In genomic region chr12:42868291-42868690, GRCh38 we compare ENCODE assay signal across 21 cellular contexts.
DNase-seq lines count a peak whose midpoint lies in the region; ATAC-seq and TF ChIP-seq lines count a peak whose summit lies in the region.
"Had no signal": no experiment of that assay in that cellular context is flagged by ENCODE, and none has a peak within 500 bp of the region (broad histone marks: within the 10 kb centered on the region; RNA-seq: fewer than 3 reads in every experiment).

No MANE protein-coding gene starts in this region.

- dilution Hi-C loops in mammary epithelial cell (cut with HindIII; ENCODE audit: low sequenced_read_pairs), result no loop called here

- H3K79me2 ChIP-seq in mammary epithelial cell (ENCODE audit: insufficient read depth, low read length), result no peaks in the 10 kb centered on the region

- no peaks in the 10 kb centered on the region for H3K27me3 Mint-ChIP-seq in MCF 10A (ENCODE audit: insufficient read depth, unreplicated experiment)
- no peaks in the 10 kb centered on the region for H3K27me3 Mint-ChIP-seq in activated T-helper 17 cell treated with anti-CD3 and anti-CD28 coated beads, Interleukin-2, amount 50 U/mL, for 72 hours
- H3K27me3 Mint-ChIP-seq: CD4-positive, alpha-beta memory T cell had no signal

- H3K9ac ChIP-seq in mammary epithelial cell (ENCODE audit: insufficient read depth, low read length), result no peak overlapping the region
- H3K9ac ChIP-seq: BLaER1, GM23248, SK-N-SH had no signal

- POLR2A ChIA-PET in MCF 10A (lab: Yijun Ruan, JAX), result no interaction called here

- H2AFZ ChIP-seq in mammary epithelial cell (ENCODE audit: low read depth, low read length), result no peak overlapping the region
- H2AFZ ChIP-seq: GM23248 had no signal

- DNase-seq in mammary epithelial cell (peak; percentile 52), MCF 10A (ENCODE audit: unreplicated experiment) (no peak), amniotic epithelial cell (ENCODE audit: low read depth) (peak; percentile 44), glomerular visceral epithelial cell (ENCODE audit: extremely low spot score) (peak; percentile 36), SKM-1 (lab: John Stamatoyannopoulos, UW; ENCODE audit: unreplicated experiment) (no peak), spleen (no peak)
- DNase-seq: 8988T; CD4-positive, alpha-beta memory T cell; DMS153; GM23248; NCI-H1048; NCI-H1436; NCI-H1930; NCI-H446 treated with DMSO at 0.1 percent for 48 hours; Right ventricle myocardium superior; SK-N-SH had no signal

- no peaks in the 10 kb centered on the region for H3K36me3 Mint-ChIP-seq in MCF 10A (ENCODE audit: insufficient read depth, unreplicated experiment)
- H3K36me3 Mint-ChIP-seq in activated T-helper 17 cell treated with anti-CD3 and anti-CD28 coated beads, Interleukin-2, amount 50 U/mL, for 72 hours (ENCODE audit: low read depth), result no peaks in the 10 kb centered on the region
- H3K36me3 Mint-ChIP-seq: CD4-positive, alpha-beta memory T cell had no signal

- in situ Hi-C loops in mammary epithelial cell (cut with MboI; ENCODE audit: low sequenced_read_pairs in 2 of 2), result no loop called here

- H3K4me3 Mint-ChIP-seq in MCF 10A (ENCODE audit: unreplicated experiment), result no peak overlapping the region
- H3K4me3 Mint-ChIP-seq in activated T-helper 17 cell treated with anti-CD3 and anti-CD28 coated beads, Interleukin-2, amount 50 U/mL, for 72 hours, result no peak overlapping the region
- H3K4me3 Mint-ChIP-seq: CD4-positive, alpha-beta memory T cell had no signal

- H3K27ac Mint-ChIP-seq in MCF 10A (ENCODE audit: low read depth, unreplicated experiment), result no peak overlapping the region
- H3K27ac Mint-ChIP-seq in activated T-helper 17 cell treated with anti-CD3 and anti-CD28 coated beads, Interleukin-2, amount 50 U/mL, for 72 hours, result no peak overlapping the region
- H3K27ac Mint-ChIP-seq: CD4-positive, alpha-beta memory T cell had no signal

- BruUV-seq in mammary epithelial cell (replicated peaks; lab: Mats Ljungman, UMichigan) (no TSS peak), MCF 10A (replicated peaks; lab: Mats Ljungman, UMichigan) (no TSS peak)

- H3K4me3 ChIP-seq in mammary epithelial cell (replicated peaks in 1 of 3; ENCODE audit: insufficient read depth in 1 of 3, low read depth in 2 of 3, low read length in 3 of 3), result no peak overlapping the region
- no peak overlapping the region for H3K4me3 ChIP-seq in spleen
- H3K4me3 ChIP-seq: BLaER1, GM12878, GM23248 had no signal

- no peak overlapping the region for H3K4me2 ChIP-seq in mammary epithelial cell (ENCODE audit: insufficient read depth, low read depth, low read length)
- H3K4me2 ChIP-seq: BLaER1, SK-N-SH had no signal

- peaks cover 9% of the 10 kb centered on the region for H3K9me3 Mint-ChIP-seq in MCF 10A (ENCODE audit: unreplicated experiment)
- H3K9me3 Mint-ChIP-seq in activated T-helper 17 cell treated with anti-CD3 and anti-CD28 coated beads, Interleukin-2, amount 50 U/mL, for 72 hours, result peaks cover 3% of the 10 kb centered on the region

- no peaks in the 10 kb centered on the region for H3K9me3 ChIP-seq in mammary epithelial cell (replicated peaks; ENCODE audit: insufficient read depth, low read length)
- H3K9me3 ChIP-seq in spleen, result no peaks in the 10 kb centered on the region
- H3K9me3 ChIP-seq: BLaER1, SK-N-SH had no signal

- CTCF ChIA-PET in mammary epithelial cell (lab: Charles Lee; ENCODE audit: low non-redundant PET) (no interaction called here), MCF 10A (lab: Yijun Ruan, JAX) (interaction anchor here (0.7 kb wide), 1 partner anchor 257 kb away, joined by 3 read pairs; no protein-coding TSS in a partner anchor)

- 64% methylated on average over 1 of the region's 1 CpG for WGBS in mammary epithelial cell (ENCODE audit: low coverage, missing lambda C conversion rate)
- WGBS in spleen, 5 donors, result 61 to 91% (median 70%) methylated on average over 1 of the region's 1 CpG

- no peak overlapping the region for H3K27ac ChIP-seq in mammary epithelial cell (ENCODE audit: insufficient read depth, low read depth, low read length)
- no peak overlapping the region for H3K27ac ChIP-seq in spleen
- H3K27ac ChIP-seq: BLaER1, GM23248 had no signal

- no peaks in the 10 kb centered on the region for H3K36me3 ChIP-seq in mammary epithelial cell (ENCODE audit: insufficient read depth, low read length)
- no peaks in the 10 kb centered on the region for H3K36me3 ChIP-seq in spleen
- H3K36me3 ChIP-seq: BLaER1 had no signal

- no peak for TF ChIP-seq POLR2A in spleen (IDR thresholded peaks at IDR 0.05)

- intact Hi-C loops in mammary epithelial cell (cut with micrococcal nuclease) (no loop called here), MCF 10A (cut with micrococcal nuclease) (no loop called here), spleen (cut with DNase I; ENCODE audit: low total_unique reads) (no loop called here)

- TF ChIP-seq CTCF in mammary epithelial cell (conservative IDR thresholded peaks at IDR 0.05 in 1 of 2, IDR thresholded peaks at IDR 0.05 in 1 of 2; ENCODE audit: extremely low read depth in 1 of 2, insufficient read depth in 1 of 2, low read depth in 1 of 2, low read length in 2 of 2) (no peak), MCF 10A (IDR thresholded peaks at IDR 0.05; ENCODE audit: unreplicated experiment) (no peak), spleen (IDR thresholded peaks at IDR 0.05 in 8 of 11, conservative IDR thresholded peaks at IDR 0.05 in 3 of 11) (no peak)

- H3K4me1 ChIP-seq in mammary epithelial cell (ENCODE audit: insufficient read depth, low read length) (peaks cover 12% of the 10 kb centered on the region), spleen (no peaks in the 10 kb centered on the region)
- H3K4me1 ChIP-seq: BLaER1 had no signal

- H3K4me1 Mint-ChIP-seq in MCF 10A (ENCODE audit: insufficient read depth, unreplicated experiment), result peaks cover 12% of the 10 kb centered on the region
- no peaks in the 10 kb centered on the region for H3K4me1 Mint-ChIP-seq in activated T-helper 17 cell treated with anti-CD3 and anti-CD28 coated beads, Interleukin-2, amount 50 U/mL, for 72 hours
- H3K4me1 Mint-ChIP-seq: CD4-positive, alpha-beta memory T cell had no signal

- H3K27me3 ChIP-seq in mammary epithelial cell (ENCODE audit: insufficient read depth, low read length), result no peaks in the 10 kb centered on the region
- no peaks in the 10 kb centered on the region for H3K27me3 ChIP-seq in spleen (replicated peaks in 1 of 7)
- H3K27me3 ChIP-seq: BLaER1 had no signal

- H4K20me1 ChIP-seq in mammary epithelial cell (ENCODE audit: insufficient read depth, low read length), result no peaks in the 10 kb centered on the region
- H4K20me1 ChIP-seq: BLaER1 had no signal

- ATAC-seq in GM19023 (IDR thresholded peaks at IDR 0.05; ENCODE audit: unreplicated experiment), result no peak
- ATAC-seq in activated T-helper 17 cell treated with anti-CD3 and anti-CD28 coated beads, Interleukin-2, amount 50 U/mL, for 72 hours (replicated peaks), result no peak
- ATAC-seq: GM12878, HCT116 had no signal

Comparison
In these comparisons a context has a peak if more than half of its experiments do, and no peak if none do; other contexts are left out.
1. DNase-seq: peak in mammary epithelial cell (single experiment), amniotic epithelial cell (single experiment) and glomerular visceral epithelial cell (single experiment); none in MCF 10A (single experiment), SKM-1 (single experiment) and spleen (single experiment).